2 cellular contexts compared by ENCODE assay signal in genomic region chr11:73473252-73473651, GRCh38.
A peak's percentile ranks its signal among the peaks of the same experiment; 100 is the strongest.
TF ChIP-seq lines count a peak whose summit lies in the region.

No MANE protein-coding gene starts in this region.

TF ChIP-seq in HEK293, 187 proteins besides CTCF, POLR2A, EP300 and RAD21:
- TF ChIP-seq ZNF596 (tag by site-specific recombination; IDR thresholded peaks at IDR 0.05) (no peak), ZNF830 (tag by site-specific recombination; IDR thresholded peaks at IDR 0.05; ENCODE audit: low read depth) (no peak), KLF10 (tag by site-specific recombination; IDR thresholded peaks at IDR 0.05) (no peak), SALL2 (tag by site-specific recombination; IDR thresholded peaks at IDR 0.05; ENCODE audit: borderline replicate concordance) (no peak), ZNF362 (tag by site-specific recombination; IDR thresholded peaks at IDR 0.05) (no peak), AEBP2 (tag by site-specific recombination; IDR thresholded peaks at IDR 0.05; ENCODE audit: borderline replicate concordance) (no peak), ZIC2 (tag by site-specific recombination; IDR thresholded peaks at IDR 0.05) (peak; percentile 56; the same call in 1 of the 2 replicates), ZNF416 (tag by site-specific recombination; IDR thresholded peaks at IDR 0.05) (no peak), ZNF785 (tag by site-specific recombination; IDR thresholded peaks at IDR 0.05) (no peak), ZNF133 (tag by site-specific recombination; IDR thresholded peaks at IDR 0.05) (no peak), MEIS1 (CRISPR knock-in tag; IDR thresholded peaks at IDR 0.05; ENCODE audit: borderline replicate concordance) (no peak), ZNF266 (tag by site-specific recombination; IDR thresholded peaks at IDR 0.05; ENCODE audit: low read depth) (no peak), ZNF629 (tag by site-specific recombination; IDR thresholded peaks at IDR 0.05) (no peak), WT1 (tag by site-specific recombination; IDR thresholded peaks at IDR 0.05) (no peak), ZNF623 (tag by site-specific recombination; IDR thresholded peaks at IDR 0.05) (0 out of 2 replicates have a peak, but pooled peaks have one; percentile 40)

TF ChIP-seq in H1, 55 proteins besides CTCF, POLR2A, EP300 and RAD21:
- TF ChIP-seq CBX5 (IDR thresholded peaks at IDR 0.05; ENCODE audit: low read depth, low read length) (no peak), POU5F1 (IDR thresholded peaks at IDR 0.05; ENCODE audit: low read depth, low read length) (no peak), POLR2AphosphoS5 (IDR thresholded peaks at IDR 0.05; ENCODE audit: low read depth, low read length) (no peak), GABPA (IDR thresholded peaks at IDR 0.05; ENCODE audit: borderline replicate concordance, insufficient read depth, low read length) (no peak), HDAC6 (IDR thresholded peaks at IDR 0.05; ENCODE audit: low read depth, low read length) (no peak), SP2 (IDR thresholded peaks at IDR 0.05; ENCODE audit: low read length) (no peak), ATF2 (IDR thresholded peaks at IDR 0.05; ENCODE audit: low read length) (no peak), CHD2 (IDR thresholded peaks at IDR 0.05; ENCODE audit: low read length) (no peak), RNF2 (IDR thresholded peaks at IDR 0.05; ENCODE audit: borderline replicate concordance, low read depth, low read length, missing control alignments, poor library complexity, severe bottlenecking) (no peak), MAX (IDR thresholded peaks at IDR 0.05) (no peak)
